In the genomic region with DNA sequence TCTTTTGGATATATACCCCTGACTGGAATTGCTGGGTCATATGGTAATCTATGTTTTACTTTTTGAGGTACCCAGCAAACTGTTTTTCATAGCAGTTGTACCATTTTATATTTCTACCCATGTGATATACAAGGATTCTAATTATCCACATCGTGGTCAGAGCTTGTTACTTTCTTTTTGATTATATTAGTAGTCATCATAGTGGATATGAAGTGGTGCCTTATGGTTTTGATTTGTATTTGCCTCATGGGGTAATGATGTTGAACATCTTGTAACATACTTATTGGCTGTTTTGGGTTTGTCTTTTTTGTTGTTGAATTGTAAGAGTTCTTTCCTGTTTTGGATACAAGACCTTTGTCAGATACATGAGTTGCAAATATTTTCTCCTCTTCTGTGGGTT, we compare ENCODE assay signal across 24 cellular contexts.
"Had no signal": no experiment of that assay in that cellular context is flagged by ENCODE, and none has a peak within 500 bp of the region (broad histone marks: within the 10 kb centered on the region; RNA-seq: fewer than 3 reads in every experiment).

No MANE protein-coding gene starts in this region.

- DNase-seq: activated naive CD4-positive, alpha-beta T cell; activated naive CD8-positive, alpha-beta T cell treated with anti-CD3 and anti-CD28 coated beads for 36 hours; adrenal gland; effector memory CD8-positive, alpha-beta T cell; head of caudate nucleus; hippocampal formation; left cardiac atrium; mammary epithelial cell; naive B cell; ovary; right lobe of liver; stimulated activated CD4-positive, alpha-beta T cell treated with anti-CD3 and anti-CD28 coated beads, Interleukin-2, amount 100 ng/mL, for 48 hours; substantia nigra; uterus had no signal

- H3K36me3 ChIP-seq: adrenal gland, ascending aorta, cardiac muscle cell, esophagus muscularis mucosa, ovary, right lobe of liver, uterus had no signal

- H3K4me3 ChIP-seq: adrenal gland, ascending aorta, cardiac muscle cell, coronary artery, esophagus muscularis mucosa, ovary, right lobe of liver, uterus had no signal

- H3K27ac Mint-ChIP-seq: activated naive CD8-positive, alpha-beta T cell treated with anti-CD3 and anti-CD28 coated beads for 36 hours; brain; mesothelial cell of epicardium; progenitor cell of endocrine pancreas; stimulated activated naive CD8-positive, alpha-beta T cell treated with anti-CD3 and anti-CD28 coated beads, Interleukin-15, Interleukin-2, amounts not matched to agents 100 ng/mL and 50 ng/mL, for 24 hours; type B pancreatic cell had no signal

- H3K4me1 ChIP-seq: adrenal gland, ascending aorta, uterus had no signal

- ATAC-seq: effector memory CD8-positive, alpha-beta T cell; left cardiac atrium; right lobe of liver; SK-N-SH treated with all-trans-retinoic acid at 6 μM for 48 hours had no signal

- H3K9me3 ChIP-seq: adrenal gland, ascending aorta, esophagus muscularis mucosa, ovary, right lobe of liver, uterus had no signal

- H3K27me3 Mint-ChIP-seq: activated naive CD8-positive, alpha-beta T cell treated with anti-CD3 and anti-CD28 coated beads for 36 hours; brain; effector memory CD8-positive, alpha-beta T cell; naive B cell; progenitor cell of endocrine pancreas; stimulated activated naive CD8-positive, alpha-beta T cell treated with anti-CD3 and anti-CD28 coated beads, Interleukin-15, Interleukin-2, amounts not matched to agents 100 ng/mL and 50 ng/mL, for 24 hours; type B pancreatic cell had no signal

- H3K9me3 Mint-ChIP-seq: effector memory CD8-positive, alpha-beta T cell had no signal

- H3K27me3 ChIP-seq: adrenal gland, ascending aorta, cardiac muscle cell, esophagus muscularis mucosa, ovary, right lobe of liver, uterus had no signal

- H3K4me3 Mint-ChIP-seq: activated naive CD8-positive, alpha-beta T cell treated with anti-CD3 and anti-CD28 coated beads for 36 hours; brain; effector memory CD8-positive, alpha-beta T cell; mesothelial cell of epicardium; naive B cell; stimulated activated naive CD8-positive, alpha-beta T cell treated with anti-CD3 and anti-CD28 coated beads, Interleukin-15, Interleukin-2, amounts not matched to agents 100 ng/mL and 50 ng/mL, for 24 hours; type B pancreatic cell had no signal

- H3K27ac ChIP-seq: adrenal gland, ascending aorta, cardiac muscle cell, coronary artery, esophagus muscularis mucosa, ovary, right lobe of liver, uterus had no signal

- H3K36me3 Mint-ChIP-seq: naive B cell had no signal
